ENCODE assay signal across 10 cellular contexts in genomic region chr4:188781655-188782054, GRCh38.
A peak's percentile ranks its signal among the peaks of the same experiment; 100 is the strongest.
DNase-seq lines count a peak whose midpoint lies in the region; ATAC-seq and TF ChIP-seq lines count a peak whose summit lies in the region.
"Had no signal": no experiment of that assay in that cellular context is flagged by ENCODE, and none has a peak within 500 bp of the region (broad histone marks: within the 10 kb centered on the region; RNA-seq: fewer than 3 reads in every experiment).

No MANE protein-coding gene starts in this region.

- H3K4me1 ChIP-seq in parathyroid adenoma, result no peaks in the 10 kb centered on the region

- no peaks in the 10 kb centered on the region for H3K36me3 ChIP-seq in parathyroid adenoma (ENCODE audit: control insufficient read depth, insufficient read depth, low read length)
- H3K36me3 ChIP-seq: thoracic aorta had no signal

- no peaks in the 10 kb centered on the region for H3K9me3 ChIP-seq in parathyroid adenoma (ENCODE audit: control insufficient read depth, low read length)
- H3K9me3 ChIP-seq: thoracic aorta had no signal

- no peak overlapping the region for H3K9ac ChIP-seq in parathyroid adenoma

- H3K4me2 ChIP-seq in parathyroid adenoma (ENCODE audit: low read length), result no peak overlapping the region

- H3K27ac ChIP-seq in parathyroid adenoma, result no peak overlapping the region
- H3K27ac ChIP-seq: thoracic aorta had no signal

- peak; percentile 40 for DNase-seq in ELF-1 (ENCODE audit: low read depth, low spot score)
- DNase-seq in NCI-H460 (ENCODE audit: extremely low read depth, low read depth), result peak; percentile 7
- peak; percentile 48 for DNase-seq in epithelial cell of esophagus (ENCODE audit: low read depth)
- DNase-seq in SW480 (ENCODE audit: low spot score), result no peak
- no peak for DNase-seq in NCI-H510A treated with DMSO at 0.1 percent for 48 hours (lab: John Stamatoyannopoulos, UW)
- DNase-seq in anterior cingulate cortex (lab: John Stamatoyannopoulos, UW), result no peak
- DNase-seq: left ventricle myocardium superior had no signal

- ATAC-seq in HG02981 (IDR thresholded peaks at IDR 0.05; ENCODE audit: unreplicated experiment), result no peak
- ATAC-seq: left ventricle myocardium superior had no signal

- H3K4me3 ChIP-seq in epithelial cell of esophagus (ENCODE audit: low read length), result no peak overlapping the region
- H3K4me3 ChIP-seq in parathyroid adenoma (ENCODE audit: low read depth, low read length), result no peak overlapping the region
- H3K4me3 ChIP-seq: thoracic aorta had no signal

- H3K27me3 ChIP-seq in parathyroid adenoma (ENCODE audit: control insufficient read depth, insufficient read depth, low read length), result no peaks in the 10 kb centered on the region

- TF ChIP-seq CTCF in epithelial cell of esophagus (IDR thresholded peaks at IDR 0.05; ENCODE audit: insufficient read depth, low read depth, low read length, missing control alignments) (peak; percentile 67), parathyroid adenoma (IDR thresholded peaks at IDR 0.05) (peak; percentile 31)

- H2AFZ ChIP-seq in parathyroid adenoma, result no peak overlapping the region

- no peaks in the 10 kb centered on the region for H3K79me2 ChIP-seq in parathyroid adenoma

Comparison
In these comparisons a context has a peak if more than half of its experiments do, and no peak if none do; other contexts are left out.
1. DNase-seq: peak in ELF-1 (single experiment), NCI-H460 (single experiment) and epithelial cell of esophagus (single experiment); none in SW480 (single experiment), NCI-H510A treated with DMSO at 0.1 percent for 48 hours (single experiment) and anterior cingulate cortex (0 of 58).